In the genomic region with DNA sequence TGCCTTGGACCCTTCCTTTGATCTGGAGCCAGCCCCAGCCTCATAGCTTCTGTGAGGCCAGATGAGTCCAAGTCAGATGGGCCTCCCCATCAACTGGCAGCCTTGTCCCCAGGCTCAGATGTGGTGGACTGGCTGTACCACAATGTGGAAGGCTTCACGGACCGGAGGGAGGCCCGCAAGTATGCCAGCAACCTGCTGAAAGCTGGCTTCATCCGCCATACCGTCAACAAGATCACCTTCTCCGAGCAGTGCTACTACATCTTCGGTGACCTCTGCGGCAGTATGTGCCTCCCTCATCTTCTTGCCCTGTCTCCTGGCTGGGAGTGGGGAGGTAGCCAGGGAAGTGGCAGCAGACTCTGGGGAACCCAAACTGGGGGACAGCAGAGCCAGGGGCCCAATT, we compare ENCODE assay signal across 19 cellular contexts.
"Had no signal": no experiment of that assay in that cellular context is flagged by ENCODE, and none has a peak within 500 bp of the region (broad histone marks: within the 10 kb centered on the region; RNA-seq: fewer than 3 reads in every experiment).

No MANE protein-coding gene starts in this region.

- H3K27ac ChIP-seq: dorsolateral prefrontal cortex, esophagus squamous epithelium, hepatocyte, parathyroid adenoma had no signal

- H3K9me3 Mint-ChIP-seq: activated B cell treated with CpG ODN at 0.5 μM for 24 hours; activated naive CD8-positive, alpha-beta T cell treated with anti-CD3 and anti-CD28 coated beads for 36 hours; activated T-cell treated with anti-CD3 and anti-CD28 coated beads, Interleukin-2, amount 50 U/mL, for 24 hours; neural crest cell had no signal

- DNase-seq: activated B cell treated with CpG ODN at 0.5 μM for 24 hours; activated CD4-positive, alpha-beta T cell treated with anti-CD3 and anti-CD28 coated beads, Interleukin-2, amount 50 U/mL, for 1 hour; activated effector memory CD4-positive, alpha-beta T cell treated with Interleukin-2 at 50 U/mL for 16 hours; activated naive CD8-positive, alpha-beta T cell treated with anti-CD3 and anti-CD28 coated beads for 36 hours; activated T-cell treated with anti-CD3 and anti-CD28 coated beads, Interleukin-2, amount 50 U/mL, for 24 hours; anterior cingulate cortex; esophagus squamous epithelium; foreskin melanocyte; kidney; left ventricle myocardium superior; mesendoderm; retina; stimulated activated CD4-positive, alpha-beta T cell treated with anti-CD3 and anti-CD28 coated beads, Interleukin-2, amount 100 ng/mL, for 24 hours; stimulated activated naive CD4-positive, alpha-beta T cell; T-helper 17 cell had no signal

- H3K27me3 Mint-ChIP-seq: activated B cell treated with CpG ODN at 0.5 μM for 24 hours; activated naive CD8-positive, alpha-beta T cell treated with anti-CD3 and anti-CD28 coated beads for 36 hours; activated T-cell treated with anti-CD3 and anti-CD28 coated beads, Interleukin-2, amount 50 U/mL, for 24 hours; T-helper 17 cell had no signal

- H3K4me1 ChIP-seq: parathyroid adenoma had no signal

- H3K4me3 ChIP-seq: dorsolateral prefrontal cortex, esophagus squamous epithelium, hepatocyte had no signal

- H3K4me3 Mint-ChIP-seq: activated B cell treated with CpG ODN at 0.5 μM for 24 hours; activated naive CD8-positive, alpha-beta T cell treated with anti-CD3 and anti-CD28 coated beads for 36 hours; activated T-cell treated with anti-CD3 and anti-CD28 coated beads, Interleukin-2, amount 50 U/mL, for 24 hours; neural crest cell; T-helper 17 cell had no signal

- H3K4me2 ChIP-seq: hepatocyte had no signal

- ATAC-seq: T-helper 17 cell had no signal

- H2AFZ ChIP-seq: hepatocyte, parathyroid adenoma had no signal

- H3K4me1 Mint-ChIP-seq: neural crest cell had no signal

- H3K27me3 ChIP-seq: dorsolateral prefrontal cortex, esophagus squamous epithelium, hepatocyte had no signal

- H3K9me3 ChIP-seq: esophagus squamous epithelium had no signal

- H3K27ac Mint-ChIP-seq: activated B cell treated with CpG ODN at 0.5 μM for 24 hours; activated naive CD8-positive, alpha-beta T cell treated with anti-CD3 and anti-CD28 coated beads for 36 hours; T-helper 17 cell had no signal

- H3K9ac ChIP-seq: parathyroid adenoma had no signal
